Comparison of ENCODE assay signal across 17 cellular contexts in genomic region chr11:66281001-66281400, GRCh38. TPM values are rescaled to one million over a fixed set of nuclear protein-coding genes. Genes with fewer than 3 reads are reported as not detected.
DNase-seq lines count a peak whose midpoint lies in the region; ATAC-seq and TF ChIP-seq lines count a peak whose summit lies in the region.
"Had no signal": no experiment of that assay in that cellular context is flagged by ENCODE, and none has a peak within 500 bp of the region (broad histone marks: within the 10 kb centered on the region; RNA-seq: fewer than 3 reads in every experiment).

No MANE protein-coding gene starts in this region.

- no peak overlapping the region for H2BK120ac ChIP-seq in neuronal stem cell (ENCODE audit: low read depth, low read length)

- H3K4ac ChIP-seq in neuronal stem cell (ENCODE audit: low read length) = no peak overlapping the region

- H3K27ac Mint-ChIP-seq in T-helper 1 cell treated with Interleukin-12 subunit alpha and Interleukin-12 subunit beta and Interleukin-4 antibody, amounts not matched to agents 30 μg/mL and 1 μg/mL, for 36 hours = peak overlapping the region; percentile 35
- peak overlapping the region; percentile 93 for H3K27ac Mint-ChIP-seq in endothelial cell (ENCODE audit: unreplicated experiment)

- no peak for TF ChIP-seq POLR2A in vagina (IDR thresholded peaks at IDR 0.05)

- peaks cover 12% of the 10 kb centered on the region for H3K36me3 Mint-ChIP-seq in T-helper 1 cell treated with Interleukin-12 subunit alpha and Interleukin-12 subunit beta and Interleukin-4 antibody, amounts not matched to agents 30 μg/mL and 1 μg/mL, for 36 hours (ENCODE audit: low read depth)
- H3K36me3 Mint-ChIP-seq in endothelial cell (ENCODE audit: low read depth, unreplicated experiment) = peaks cover 8% of the 10 kb centered on the region

- H3K9me3 Mint-ChIP-seq in T-helper 1 cell treated with Interleukin-12 subunit alpha and Interleukin-12 subunit beta and Interleukin-4 antibody, amounts not matched to agents 30 μg/mL and 1 μg/mL, for 36 hours = no peaks in the 10 kb centered on the region
- H3K9me3 Mint-ChIP-seq in endothelial cell (ENCODE audit: unreplicated experiment) = no peaks in the 10 kb centered on the region
- H3K9me3 Mint-ChIP-seq: T-cell had no signal

- no peak for ATAC-seq in GM21390 (IDR thresholded peaks at IDR 0.05; ENCODE audit: unreplicated experiment)
- ATAC-seq in HG03196 (IDR thresholded peaks at IDR 0.05; ENCODE audit: unreplicated experiment) = no peak
- ATAC-seq: T-cell had no signal

- no peak overlapping the region for H2AFZ ChIP-seq in neuronal stem cell (ENCODE audit: low read length)

- H3K14ac ChIP-seq in neuronal stem cell (ENCODE audit: low read length) = no peak overlapping the region

- H3K4me1 ChIP-seq in neuronal stem cell (ENCODE audit: control insufficient read depth in 2 of 2, insufficient read depth in 1 of 2, low read depth in 1 of 2, low read length in 2 of 2) = peaks cover 30 to 45% of the 10 kb centered on the region in 2 donors
- H3K4me1 ChIP-seq in vagina = peaks cover 28% of the 10 kb centered on the region

- H4K8ac ChIP-seq in neuronal stem cell (ENCODE audit: low read depth, low read length) = no peak overlapping the region

- H3K27ac ChIP-seq in neuronal stem cell (replicated peaks; ENCODE audit: low read length) = no peak overlapping the region
- H3K27ac ChIP-seq in vagina = no peak overlapping the region
- H3K27ac ChIP-seq: brain microvascular endothelial cell, heart right ventricle, tibial nerve had no signal

- H3K36me3 ChIP-seq in neuronal stem cell (replicated peaks in 1 of 2; ENCODE audit: control insufficient read depth in 2 of 2, insufficient read depth in 2 of 2, low read length in 2 of 2) (peaks cover 18 to 53% of the 10 kb centered on the region in 2 donors), vagina (peaks cover 0 to 5% of the 10 kb centered on the region in 2 donors)

- no peak overlapping the region for H2BK15ac ChIP-seq in neuronal stem cell (ENCODE audit: low read length)

- H3K23ac ChIP-seq in neuronal stem cell (ENCODE audit: low read depth, low read length, poor library complexity) = no peak overlapping the region

- H2AK5ac ChIP-seq in neuronal stem cell (ENCODE audit: low read depth, low read length) = peak overlapping the region; percentile 68

- H3K4me1 Mint-ChIP-seq in T-helper 1 cell treated with Interleukin-12 subunit alpha and Interleukin-12 subunit beta and Interleukin-4 antibody, amounts not matched to agents 30 μg/mL and 1 μg/mL, for 36 hours (ENCODE audit: low read depth) = peaks cover 17% of the 10 kb centered on the region
- H3K4me1 Mint-ChIP-seq in endothelial cell (ENCODE audit: unreplicated experiment) = peaks cover 11% of the 10 kb centered on the region

- no peak overlapping the region for H3K4me3 ChIP-seq in neuronal stem cell (ENCODE audit: low read length in 2 of 2)
- no peak overlapping the region for H3K4me3 ChIP-seq in vagina
- H3K4me3 ChIP-seq: heart right ventricle, tibial nerve had no signal

- no peak overlapping the region for H3K4me3 Mint-ChIP-seq in T-helper 1 cell treated with Interleukin-12 subunit alpha and Interleukin-12 subunit beta and Interleukin-4 antibody, amounts not matched to agents 30 μg/mL and 1 μg/mL, for 36 hours
- H3K4me3 Mint-ChIP-seq in endothelial cell (ENCODE audit: unreplicated experiment) = peak overlapping the region; percentile 56
- H3K4me3 Mint-ChIP-seq: T-cell had no signal

- DNase-seq in T-helper 1 cell = no peak
- peak; percentile 28 for DNase-seq in HT1080 (ENCODE audit: low read depth)
- DNase-seq in endothelial cell (ENCODE audit: low spot score) = no peak
- DNase-seq in neuronal stem cell (ENCODE audit: low spot score) = no peak
- DNase-seq in vagina (ENCODE audit: extremely low spot score in 2 of 2) = no peak
- DNase-seq: 8988T, brain microvascular endothelial cell, dorsolateral prefrontal cortex, heart right ventricle, NCI-H1105, posterior cingulate gyrus, small intestine, T-cell had no signal

- no CpG with 5 or more reads among the region's 6 CpGs for WGBS in neuronal stem cell (ENCODE audit: extremely low coverage in 2 of 2, insufficient read length in 2 of 2, insufficient replicate concordance in 1 of 2), 2 donors

- peaks cover 5% of the 10 kb centered on the region for H3K27me3 Mint-ChIP-seq in T-helper 1 cell treated with Interleukin-12 subunit alpha and Interleukin-12 subunit beta and Interleukin-4 antibody, amounts not matched to agents 30 μg/mL and 1 μg/mL, for 36 hours (ENCODE audit: low read depth)
- peaks cover 17% of the 10 kb centered on the region for H3K27me3 Mint-ChIP-seq in endothelial cell (ENCODE audit: unreplicated experiment)
- H3K27me3 Mint-ChIP-seq: T-cell had no signal

- intact Hi-C loops in vagina (cut with DNase I) = loop anchor here (10.0 kb wide), 1 partner anchor 56 kb away; no protein-coding TSS in a partner anchor

- H3K9me3 ChIP-seq in neuronal stem cell (replicated peaks in 1 of 2; ENCODE audit: control insufficient read depth in 2 of 2, insufficient read depth in 1 of 2, low read depth in 1 of 2, low read length in 2 of 2) (no peaks in the 10 kb centered on the region), vagina (no peaks in the 10 kb centered on the region)
- H3K9me3 ChIP-seq: heart right ventricle, tibial nerve had no signal

- no peak overlapping the region for H4K91ac ChIP-seq in neuronal stem cell (ENCODE audit: low read depth, low read length, poor library complexity)

- H3K27me3 ChIP-seq in neuronal stem cell (ENCODE audit: control insufficient read depth in 3 of 3, insufficient read depth in 3 of 3, low read depth in 1 of 3, low read length in 3 of 3) (no peaks in the 10 kb centered on the region), vagina (no peaks in the 10 kb centered on the region)
- H3K27me3 ChIP-seq: brain microvascular endothelial cell, dorsolateral prefrontal cortex had no signal

- peaks cover 2% of the 10 kb centered on the region for H3K79me1 ChIP-seq in neuronal stem cell (ENCODE audit: low read depth, low read length)

- H2BK5ac ChIP-seq in neuronal stem cell (ENCODE audit: low read length) = no peak overlapping the region

- no peak overlapping the region for H3K9ac ChIP-seq in neuronal stem cell (ENCODE audit: low read depth, low read length, poor library complexity)

- no peak overlapping the region for H3K4me2 ChIP-seq in neuronal stem cell (ENCODE audit: insufficient read depth, low read length, poor library complexity, severe bottlenecking)

- TF ChIP-seq CTCF in endothelial cell (IDR thresholded peaks at IDR 0.05; ENCODE audit: unreplicated experiment) (no peak), vagina (IDR thresholded peaks at IDR 0.05) (no peak)

- no peak overlapping the region for H2BK12ac ChIP-seq in neuronal stem cell (ENCODE audit: low read length)

- H3K18ac ChIP-seq in neuronal stem cell (ENCODE audit: low read length) = no peak overlapping the region

RNA-seq across cellular contexts. Expression of gene CNIH2, which starts 3.0 kb away (rescaled TPM):
- total RNA-seq in HT1080 (2014; rRNA removed; shearing (Covaris generic)) = 1.5 and 2.6 TPM in 2 replicates
- 2.9 and 3.5 TPM in 2 replicates for polyA plus RNA-seq in HT1080 (2015; cell fraction: cytosol; rRNA removed)
- 0.56 and 1.6 TPM in 2 replicates for polyA plus RNA-seq in HT1080 (2015; cell fraction: nucleus; rRNA removed)
- 1.9 TPM for total RNA-seq in endothelial cell (ENCODE audit: unreplicated experiment)
- polyA plus RNA-seq in neuronal stem cell (2013, experiment 1 of 2) = 24.3 TPM
- 24.3 TPM for polyA plus RNA-seq in neuronal stem cell (2013, experiment 2 of 2)
- total RNA-seq in vagina = 3.2 TPM
- total RNA-seq: tibial nerve had no signal

RNA-seq across cellular contexts. Expression of gene YIF1A, which starts 7.9 kb away (rescaled TPM):
- 114 and 127 TPM in 2 replicates for total RNA-seq in HT1080 (2014; rRNA removed; shearing (Covaris generic))
- 72.3 and 97.3 TPM in 2 replicates for polyA plus RNA-seq in HT1080 (2015; cell fraction: cytosol; rRNA removed)
- polyA plus RNA-seq in HT1080 (2015; cell fraction: nucleus; rRNA removed) = 44.6 and 68.5 TPM in 2 replicates
- total RNA-seq in endothelial cell (ENCODE audit: unreplicated experiment) (48.0 TPM), vagina (130 TPM)
- polyA plus RNA-seq in neuronal stem cell (2013, experiment 1 of 2) = 75.4 TPM
- polyA plus RNA-seq in neuronal stem cell (2013, experiment 2 of 2) = 75.5 TPM

RNA-seq across cellular contexts. Expression of gene TMEM151A, which starts 10.7 kb away (rescaled TPM):
- total RNA-seq in HT1080 (2014; rRNA removed; shearing (Covaris generic)) = not detected in 2 replicates
- polyA plus RNA-seq in HT1080 (2015; cell fraction: cytosol; rRNA removed) = 0.05 TPM in 1 of 2 replicates, not detected in the other
- polyA plus RNA-seq in HT1080 (2015; cell fraction: nucleus; rRNA removed) = not detected in 2 replicates
- total RNA-seq in endothelial cell (ENCODE audit: unreplicated experiment) = not detected
- polyA plus RNA-seq in neuronal stem cell (2013, experiment 1 of 2) = 0.15 TPM
- 0.17 TPM for polyA plus RNA-seq in neuronal stem cell (2013, experiment 2 of 2)
- total RNA-seq in vagina = 1.7 TPM
- total RNA-seq: tibial nerve had no signal

RNA-seq across cellular contexts. Expression of gene RAB1B, which starts 12.6 kb away (rescaled TPM):
- total RNA-seq in HT1080 (2014; rRNA removed; shearing (Covaris generic)) = 210 and 249 TPM in 2 replicates
- polyA plus RNA-seq in HT1080 (2015; cell fraction: cytosol; rRNA removed) = 154 and 170 TPM in 2 replicates
- polyA plus RNA-seq in HT1080 (2015; cell fraction: nucleus; rRNA removed) = 74.3 and 76.7 TPM in 2 replicates
- total RNA-seq in endothelial cell (ENCODE audit: unreplicated experiment) = 189 TPM
- 109 TPM for polyA plus RNA-seq in neuronal stem cell (2013, experiment 1 of 2)
- polyA plus RNA-seq in neuronal stem cell (2013, experiment 2 of 2) = 106 TPM
- total RNA-seq in vagina = 72.7 TPM

RNA-seq across cellular contexts. Expression of gene KLC2, which starts 23.5 kb away (rescaled TPM):
- total RNA-seq in HT1080 (2014; rRNA removed; shearing (Covaris generic)) = 13.2 and 14.2 TPM in 2 replicates
- 28.6 and 33.6 TPM in 2 replicates for polyA plus RNA-seq in HT1080 (2015; cell fraction: cytosol; rRNA removed)
- 41.8 and 47.1 TPM in 2 replicates for polyA plus RNA-seq in HT1080 (2015; cell fraction: nucleus; rRNA removed)
- total RNA-seq in endothelial cell (ENCODE audit: unreplicated experiment) (35.1 TPM), vagina (14.0 TPM)
- polyA plus RNA-seq in neuronal stem cell (2013, experiment 1 of 2) = 47.2 TPM
- 45.3 TPM for polyA plus RNA-seq in neuronal stem cell (2013, experiment 2 of 2)
